Comparison of ENCODE assay signal across 31 cellular contexts in genomic region chr22:23806837-23807236, GRCh38. TPM values are rescaled to one million over a fixed set of nuclear protein-coding genes. Genes with fewer than 3 reads are reported as not detected.
"Had no signal": no experiment of that assay in that cellular context is flagged by ENCODE, and none has a peak within 500 bp of the region (broad histone marks: within the 10 kb centered on the region; RNA-seq: fewer than 3 reads in every experiment).

No MANE protein-coding gene starts in this region.

- FAIRE-seq: colon, pancreas, urothelium cell line had no signal

- H3K27ac ChIP-seq: adrenal gland, body of pancreas, esophagus muscularis mucosa, foreskin keratinocyte, heart right ventricle, pancreas, psoas muscle, sigmoid colon, thoracic aorta had no signal

- H3K4me1 ChIP-seq: adrenal gland, body of pancreas, esophagus muscularis mucosa, foreskin keratinocyte, heart right ventricle, pancreas, sigmoid colon had no signal

- H3K27me3 ChIP-seq: adrenal gland, body of pancreas, esophagus muscularis mucosa, foreskin keratinocyte, heart right ventricle, pancreas, sigmoid colon had no signal

- H3K4me1 Mint-ChIP-seq: activated naive CD8-positive, alpha-beta T cell treated with anti-CD3 and anti-CD28 coated beads for 36 hours; neural crest cell had no signal

- H3K9me3 ChIP-seq: adrenal gland, body of pancreas, esophagus muscularis mucosa, heart right ventricle, pancreas, psoas muscle, sigmoid colon, thoracic aorta had no signal

- H3K4me3 ChIP-seq: adrenal gland, body of pancreas, esophagus muscularis mucosa, heart right ventricle, pancreas, psoas muscle, sigmoid colon, thoracic aorta had no signal

- H3K27me3 Mint-ChIP-seq: activated CD8-positive, alpha-beta T cell treated with anti-CD3 and anti-CD28 coated beads for 36 hours; activated naive CD8-positive, alpha-beta T cell treated with anti-CD3 and anti-CD28 coated beads for 36 hours; naive thymus-derived CD8-positive, alpha-beta T cell had no signal

- H3K9me3 Mint-ChIP-seq: activated CD8-positive, alpha-beta T cell treated with anti-CD3 and anti-CD28 coated beads for 36 hours; activated naive CD4-positive, alpha-beta T cell treated with anti-CD3 and anti-CD28 coated beads for 36 hours; activated naive CD8-positive, alpha-beta T cell treated with anti-CD3 and anti-CD28 coated beads for 36 hours; activated T-helper 1 cell treated with anti-CD3 and anti-CD28 coated beads, Interleukin-12 subunit alpha, Interleukin-12 subunit beta, Interleukin-2, Interleukin-4 antibody, amounts not matched to agents 30 ng/mL and 10 ng/mL and 1 ng/mL, durations not matched to agents 14 hours and 24 hours and 36 hours; naive thymus-derived CD8-positive, alpha-beta T cell; neural crest cell had no signal

- H3K4me3 Mint-ChIP-seq: activated CD8-positive, alpha-beta T cell treated with anti-CD3 and anti-CD28 coated beads for 36 hours; activated naive CD4-positive, alpha-beta T cell treated with anti-CD3 and anti-CD28 coated beads for 36 hours; activated naive CD8-positive, alpha-beta T cell treated with anti-CD3 and anti-CD28 coated beads for 36 hours; activated T-helper 1 cell treated with anti-CD3 and anti-CD28 coated beads, Interleukin-12 subunit alpha, Interleukin-12 subunit beta, Interleukin-2, Interleukin-4 antibody, amounts not matched to agents 30 ng/mL and 10 ng/mL and 1 ng/mL, durations not matched to agents 14 hours and 24 hours and 36 hours; naive thymus-derived CD8-positive, alpha-beta T cell; neural crest cell had no signal

- H3K27ac Mint-ChIP-seq: activated CD8-positive, alpha-beta T cell treated with anti-CD3 and anti-CD28 coated beads for 36 hours; activated naive CD4-positive, alpha-beta T cell treated with anti-CD3 and anti-CD28 coated beads for 36 hours; activated naive CD8-positive, alpha-beta T cell treated with anti-CD3 and anti-CD28 coated beads for 36 hours; activated T-helper 1 cell treated with anti-CD3 and anti-CD28 coated beads, Interleukin-12 subunit alpha, Interleukin-12 subunit beta, Interleukin-2, Interleukin-4 antibody, amounts not matched to agents 30 ng/mL and 10 ng/mL and 1 ng/mL, durations not matched to agents 14 hours and 24 hours and 36 hours had no signal

- ATAC-seq: activated CD8-positive, alpha-beta T cell treated with anti-CD3 and anti-CD28 coated beads for 36 hours; body of pancreas; foreskin keratinocyte; heart right ventricle; naive thymus-derived CD8-positive, alpha-beta T cell; pancreas; psoas muscle; stimulated activated naive CD8-positive, alpha-beta T cell treated with anti-CD3 and anti-CD28 coated beads, Interleukin-15, Interleukin-2, amounts not matched to agents 100 U/mL and 50 U/mL, for 24 hours had no signal

- DNase-seq: activated CD4-positive, alpha-beta T cell treated with anti-CD3 and anti-CD28 coated beads for 1 hour; activated CD4-positive, alpha-beta T cell treated with anti-CD3 and anti-CD28 coated beads, Interleukin-2, amount 50 U/mL, for 1 hour; activated CD8-positive, alpha-beta T cell treated with anti-CD3 and anti-CD28 coated beads for 36 hours; activated effector memory CD4-positive, alpha-beta T cell treated with anti-CD3 and anti-CD28 coated beads, Interleukin-2, amount 50 U/mL, for 16 hours; activated naive CD4-positive, alpha-beta T cell treated with anti-CD3 and anti-CD28 coated beads for 36 hours; activated naive CD8-positive, alpha-beta T cell treated with anti-CD3 and anti-CD28 coated beads for 36 hours; adrenal gland; body of pancreas; dermis blood vessel endothelial cell; effector CD4-positive, alpha-beta T cell; foreskin keratinocyte; heart right ventricle; midbrain; naive thymus-derived CD8-positive, alpha-beta T cell; nucleus accumbens; pancreas; psoas muscle; sigmoid colon; stimulated activated CD4-positive, alpha-beta T cell treated with anti-CD3 and anti-CD28 coated beads, Interleukin-15, amount 100 ng/mL, for 24 hours; stimulated activated CD4-positive, alpha-beta T cell treated with anti-CD3 and anti-CD28 coated beads, Interleukin-2, amount 100 ng/mL, for 24 hours; stimulated activated naive CD8-positive, alpha-beta T cell treated with anti-CD3 and anti-CD28 coated beads, Interleukin-15, Interleukin-2, amounts not matched to agents 100 U/mL and 50 U/mL, for 24 hours; T-helper 2 cell; trophoblast cell had no signal

RNA-seq across cellular contexts. Expression of gene DERL3, which starts 32.0 kb away (rescaled TPM):
- total RNA-seq: esophagus muscularis mucosa had no signal
- polyA plus RNA-seq: naive thymus-derived CD8-positive, alpha-beta T cell had no signal

RNA-seq across cellular contexts. Expression of gene C22orf15, which starts 44.0 kb away (rescaled TPM):
- total RNA-seq: body of pancreas, dermis blood vessel endothelial cell, heart right ventricle, kidney epithelial cell, lower leg skin, pancreas, thoracic aorta had no signal
- polyA plus RNA-seq: pancreas had no signal
